In the genomic region with DNA sequence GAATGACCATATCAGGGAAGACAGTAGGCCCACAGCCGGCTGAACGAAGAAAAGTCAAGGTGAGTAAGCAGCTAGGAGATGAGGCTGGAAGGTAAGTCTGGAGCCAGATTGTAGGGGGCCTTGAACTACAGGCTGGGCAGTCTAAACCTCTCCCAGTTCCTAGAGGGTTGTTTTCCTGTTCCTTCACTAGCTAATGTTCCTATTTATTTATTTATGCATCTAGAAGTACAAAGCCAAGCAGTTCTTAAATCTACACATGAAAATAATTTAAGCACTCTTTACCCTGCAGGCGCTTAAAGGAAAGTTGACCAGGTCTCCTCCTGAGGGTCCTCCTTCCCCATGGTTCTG, we compare ENCODE assay signal across 17 cellular contexts. TPM values are rescaled to one million over a fixed set of nuclear protein-coding genes. Genes with fewer than 3 reads are reported as not detected.
A peak's percentile ranks its signal among the peaks of the same experiment; 100 is the strongest.
DNase-seq lines count a peak whose midpoint lies in the region; ATAC-seq and TF ChIP-seq lines count a peak whose summit lies in the region.
"Had no signal": no experiment of that assay in that cellular context is flagged by ENCODE, and none has a peak within 500 bp of the region (broad histone marks: within the 10 kb centered on the region; RNA-seq: fewer than 3 reads in every experiment).

No MANE protein-coding gene starts in this region.

- peaks cover 27% of the 10 kb centered on the region for H3K36me3 Mint-ChIP-seq in activated naive CD4-positive, alpha-beta T cell treated with anti-CD3 and anti-CD28 coated beads for 36 hours (ENCODE audit: low read depth)

- H3K4me3 Mint-ChIP-seq in activated naive CD4-positive, alpha-beta T cell treated with anti-CD3 and anti-CD28 coated beads for 36 hours = no peak overlapping the region
- H3K4me3 Mint-ChIP-seq: activated T-cell treated with anti-CD3 and anti-CD28 coated beads, Interleukin-2, amount 50 U/mL, for 72 hours had no signal

- TF ChIP-seq EP300 in transverse colon (IDR thresholded peaks at IDR 0.05; ENCODE audit: low read depth) = no peak

- TF ChIP-seq CTCF in body of pancreas (IDR thresholded peaks at IDR 0.05) (no peak), transverse colon (IDR thresholded peaks at IDR 0.05) (no peak), RWPE1 (conservative IDR thresholded peaks at IDR 0.05; ENCODE audit: low read depth) (no peak)

- no peak overlapping the region for H3K4me3 ChIP-seq in body of pancreas
- H3K4me3 ChIP-seq in mucosa of rectum (ENCODE audit: low read length in 2 of 2) = peak overlapping the region; percentile 24 to 38
- H3K4me3 ChIP-seq in transverse colon = no peak overlapping the region
- no peak overlapping the region for H3K4me3 ChIP-seq in SJCRH30

- DNase-seq in activated naive CD4-positive, alpha-beta T cell treated with anti-CD3 and anti-CD28 coated beads for 36 hours = no peak
- DNase-seq in activated naive CD4-positive, alpha-beta T cell treated with anti-CD3 and anti-CD28 coated beads, Interleukin-2, amount 50 U/mL, for 16 hours = no peak
- DNase-seq in body of pancreas = no peak
- peak; percentile 5 for DNase-seq in transverse colon
- DNase-seq in SJCRH30 = no peak
- no peak for DNase-seq in RWPE1 (ENCODE audit: low spot score)
- DNase-seq: activated CD4-positive, alpha-beta T cell treated with anti-CD3 and anti-CD28 coated beads for 48 hours; activated T-cell treated with anti-CD3 and anti-CD28 coated beads, Interleukin-2, amount 50 U/mL, for 72 hours; amniotic stem cell; GOT3; NCI-H345; Right ventricle myocardium superior; stimulated activated CD4-positive, alpha-beta T cell treated with anti-CD3 and anti-CD28 coated beads, Interleukin-12 subunit alpha, Interleukin-12 subunit beta, amount 100 ng/mL, for 4 hours; stimulated activated naive CD4-positive, alpha-beta T cell treated with Interleukin-2 at 50 U/mL for 16 hours; T-helper 9 cell had no signal

- in situ Hi-C loops in transverse colon (cut with MboI; ENCODE audit: low pct_ligation_motif_present in 1 of 4, low pct_unique_long_range_greater_than_20kb in 1 of 4, low sequenced_read_pairs in 3 of 4) = loop anchor here in 2 of 4 donors (25.0 kb wide), 2 partner anchors 329 to 354 kb away; a partner anchor contains a TSS

- H3K9me3 Mint-ChIP-seq in activated naive CD4-positive, alpha-beta T cell treated with anti-CD3 and anti-CD28 coated beads for 36 hours = no peaks in the 10 kb centered on the region
- H3K9me3 Mint-ChIP-seq: activated T-cell treated with anti-CD3 and anti-CD28 coated beads, Interleukin-2, amount 50 U/mL, for 72 hours had no signal

- peak overlapping the region; percentile 7 for H3K27ac Mint-ChIP-seq in activated naive CD4-positive, alpha-beta T cell treated with anti-CD3 and anti-CD28 coated beads for 36 hours
- H3K27ac Mint-ChIP-seq: activated T-cell treated with anti-CD3 and anti-CD28 coated beads, Interleukin-2, amount 50 U/mL, for 72 hours had no signal

- CTCF ChIA-PET in activated naive CD4-positive, alpha-beta T cell treated with anti-CD3 and anti-CD28 coated beads for 36 hours (lab: Charles Lee) = interaction anchor here (0.9 to 1.8 kb wide), 3 partner anchors 15 to 347 kb away, joined by 3 to 5 read pairs (median 4); a partner anchor contains a TSS
- CTCF ChIA-PET in RWPE1 (lab: Yijun Ruan, JAX) = no interaction called here

- WGBS in body of pancreas, 2 donors = 40 to 51% methylated on average over 3 of the region's 3 CpGs
- WGBS in transverse colon (ENCODE audit: low coverage in 1 of 2), 2 donors = 84 to 87% methylated on average over 2 to 3 of the region's 3 CpGs

- no peak for ATAC-seq in body of pancreas
- no peak for ATAC-seq in HG03457 (IDR thresholded peaks at IDR 0.05; ENCODE audit: unreplicated experiment)
- ATAC-seq: activated T-cell treated with anti-CD3 and anti-CD28 coated beads, Interleukin-2, amount 50 U/mL, for 72 hours had no signal

- H3K4me1 ChIP-seq in body of pancreas = peaks cover 70% of the 10 kb centered on the region
- H3K4me1 ChIP-seq in mucosa of rectum (ENCODE audit: control insufficient read depth in 2 of 2, insufficient read depth in 2 of 2, low read length in 2 of 2) = peaks cover 40 to 56% of the 10 kb centered on the region in 2 donors
- peaks cover 26 to 57% (median 41%) of the 10 kb centered on the region in 4 donors for H3K4me1 ChIP-seq in transverse colon
- no peaks in the 10 kb centered on the region for H3K4me1 ChIP-seq in SJCRH30

- POLR2A ChIA-PET in RWPE1 (lab: Yijun Ruan, JAX; ENCODE audit: low non-redundant PET) = no interaction called here

- TF ChIP-seq POLR2A in body of pancreas (IDR thresholded peaks at IDR 0.05) (no peak), transverse colon (IDR thresholded peaks at IDR 0.05) (no peak)

- no peaks in the 10 kb centered on the region for H3K27me3 Mint-ChIP-seq in activated naive CD4-positive, alpha-beta T cell treated with anti-CD3 and anti-CD28 coated beads for 36 hours (ENCODE audit: low read depth)

- H3K9me3 ChIP-seq in body of pancreas (no peaks in the 10 kb centered on the region), mucosa of rectum (ENCODE audit: control insufficient read depth in 2 of 2, low read length in 2 of 2) (no peaks in the 10 kb centered on the region), transverse colon (no peaks in the 10 kb centered on the region), SJCRH30 (replicated peaks) (no peaks in the 10 kb centered on the region)

- intact Hi-C loops in activated naive CD4-positive, alpha-beta T cell treated with anti-CD3 and anti-CD28 coated beads for 36 hours (cut with micrococcal nuclease) = no loop called here
- intact Hi-C loops in body of pancreas (cut with DNase I) = no loop called here
- intact Hi-C loops in transverse colon (cut with DNase I; ENCODE audit: low total_unique reads) = no loop called here

- peak overlapping the region in 1 of 2 donors; percentile 23 for H3K9ac ChIP-seq in mucosa of rectum (ENCODE audit: low read depth in 1 of 2, low read length in 2 of 2)

- H3K27me3 ChIP-seq in body of pancreas (no peaks in the 10 kb centered on the region), mucosa of rectum (ENCODE audit: control insufficient read depth in 2 of 2, insufficient read depth in 2 of 2, low read length in 2 of 2) (no peaks in the 10 kb centered on the region), transverse colon (no peaks in the 10 kb centered on the region), SJCRH30 (no peaks in the 10 kb centered on the region)

- peaks cover 33% of the 10 kb centered on the region for H3K4me1 Mint-ChIP-seq in activated naive CD4-positive, alpha-beta T cell treated with anti-CD3 and anti-CD28 coated beads for 36 hours (ENCODE audit: low read depth)

- peak overlapping the region; percentile 64 to 92 (median 86) for H3K27ac ChIP-seq in body of pancreas
- peak overlapping the region; percentile 56 to 79 for H3K27ac ChIP-seq in mucosa of rectum (ENCODE audit: low read depth in 2 of 2, low read length in 2 of 2)
- peak overlapping the region; percentile 57 to 69 (median 62) for H3K27ac ChIP-seq in transverse colon
- H3K27ac ChIP-seq in SJCRH30 = no peak overlapping the region
- H3K27ac ChIP-seq in RWPE1 = no peak overlapping the region

- H3K36me3 ChIP-seq in body of pancreas (replicated peaks in 1 of 2; ENCODE audit: insufficient read depth in 1 of 2, low read depth in 2 of 2) = peaks cover 13 to 14% of the 10 kb centered on the region in 2 donors
- peaks cover 45 to 53% of the 10 kb centered on the region in 2 donors for H3K36me3 ChIP-seq in mucosa of rectum (ENCODE audit: control insufficient read depth in 2 of 2, insufficient read depth in 2 of 2, low read length in 2 of 2)
- peaks cover 0 to 24% (median 10%) of the 10 kb centered on the region in 4 donors for H3K36me3 ChIP-seq in transverse colon
- H3K36me3 ChIP-seq in SJCRH30 = peaks cover 3% of the 10 kb centered on the region; the same call in 1 of the 2 replicates

RNA-seq across cellular contexts. Expression of a gene that starts 3.7 kb away (rescaled TPM):
- total RNA-seq in activated naive CD4-positive, alpha-beta T cell treated with anti-CD3 and anti-CD28 coated beads for 36 hours = 10 to 100 TPM; 57.5 to 58.7 TPM
- total RNA-seq in body of pancreas (10 to 100 TPM; 91.8 to 92.6 TPM), transverse colon (100 to 1,000 TPM; 123 to 278 (median 204) TPM)
- total RNA-seq in SJCRH30 (2014; rRNA removed; shearing (Covaris generic)) = 14.9 and 15.0 TPM in 2 replicates

RNA-seq across cellular contexts. Expression of a gene that starts 5.3 kb away (rescaled TPM):
- 10 to 100 TPM; 16.6 to 19.3 TPM for total RNA-seq in activated naive CD4-positive, alpha-beta T cell treated with anti-CD3 and anti-CD28 coated beads for 36 hours
- total RNA-seq in body of pancreas (10 to 100 TPM; 11.9 to 33.3 TPM), transverse colon (10 to 100 TPM; 49.0 to 82.2 (median 76.5) TPM)
- total RNA-seq in SJCRH30 (2014; rRNA removed; shearing (Covaris generic)) = 2.5 and 2.7 TPM in 2 replicates

RNA-seq across cellular contexts. Expression of a gene that starts 32.2 kb away (rescaled TPM):
- 10 to 100 TPM; 33.8 to 35.0 TPM for total RNA-seq in activated naive CD4-positive, alpha-beta T cell treated with anti-CD3 and anti-CD28 coated beads for 36 hours
- 10 to 100 TPM; 16.1 to 23.7 TPM for total RNA-seq in body of pancreas
- total RNA-seq in transverse colon = 10 to 100 TPM; 35.9 to 47.9 (median 43.5) TPM
- 27.9 and 31.6 TPM in 2 replicates for total RNA-seq in SJCRH30 (2014; rRNA removed; shearing (Covaris generic))

Comparison
In these comparisons a context has a peak if more than half of its experiments do, and no peak if none do; other contexts are left out.
1. H3K27ac ChIP-seq: peak in body of pancreas (4 of 4), mucosa of rectum (2 of 2) and transverse colon (4 of 4); none in SJCRH30 (single experiment) and RWPE1 (single experiment).
2. H3K4me3 ChIP-seq: peak in mucosa of rectum (2 of 2); none in body of pancreas (0 of 2), transverse colon (0 of 4) and SJCRH30 (single experiment).